In genomic region chr5:66993882-66994281, GRCh38 we compare ENCODE assay signal across 23 cellular contexts.
"Had no signal": no experiment of that assay in that cellular context is flagged by ENCODE, and none has a peak within 500 bp of the region (broad histone marks: within the 10 kb centered on the region; RNA-seq: fewer than 3 reads in every experiment).

No MANE protein-coding gene starts in this region.

- ATAC-seq: activated T-helper 17 cell treated with anti-CD3 and anti-CD28 coated beads, Interleukin-2, amount 50 U/mL, for 72 hours had no signal

- H3K4me3 Mint-ChIP-seq: activated B cell treated with CpG ODN at 0.5 μM for 24 hours; activated CD4-positive, alpha-beta memory T cell treated with anti-CD3 and anti-CD28 coated beads, Interleukin-2, amount 10 ng/mL, durations not matched to agents 7 days and 5 days; activated naive CD4-positive, alpha-beta T cell treated with anti-CD3 and anti-CD28 coated beads, Interleukin-2, amount 10 ng/mL, durations not matched to agents 7 days and 5 days; activated naive CD8-positive, alpha-beta T cell treated with anti-CD3 and anti-CD28 coated beads for 36 hours; activated T-helper 17 cell treated with anti-CD3 and anti-CD28 coated beads, Interleukin-2, amount 50 U/mL, for 72 hours; T-helper 1 cell treated with Interleukin-12 subunit alpha and Interleukin-12 subunit beta and Interleukin-4 antibody, amounts not matched to agents 30 μg/mL and 1 μg/mL, for 36 hours had no signal

- H3K9me3 Mint-ChIP-seq: activated B cell treated with CpG ODN at 0.5 μM for 24 hours; activated CD4-positive, alpha-beta memory T cell treated with anti-CD3 and anti-CD28 coated beads, Interleukin-2, amount 10 ng/mL, durations not matched to agents 7 days and 5 days; activated naive CD4-positive, alpha-beta T cell treated with anti-CD3 and anti-CD28 coated beads, Interleukin-2, amount 10 ng/mL, durations not matched to agents 7 days and 5 days; activated naive CD8-positive, alpha-beta T cell treated with anti-CD3 and anti-CD28 coated beads for 36 hours; activated T-helper 17 cell treated with anti-CD3 and anti-CD28 coated beads, Interleukin-2, amount 50 U/mL, for 72 hours; T-helper 1 cell treated with Interleukin-12 subunit alpha and Interleukin-12 subunit beta and Interleukin-4 antibody, amounts not matched to agents 30 μg/mL and 1 μg/mL, for 36 hours had no signal

- H3K27ac Mint-ChIP-seq: activated B cell treated with CpG ODN at 0.5 μM for 24 hours; activated CD4-positive, alpha-beta memory T cell treated with anti-CD3 and anti-CD28 coated beads, Interleukin-2, amount 10 ng/mL, durations not matched to agents 7 days and 5 days; activated naive CD4-positive, alpha-beta T cell treated with anti-CD3 and anti-CD28 coated beads, Interleukin-2, amount 10 ng/mL, durations not matched to agents 7 days and 5 days; activated naive CD8-positive, alpha-beta T cell treated with anti-CD3 and anti-CD28 coated beads for 36 hours; activated T-helper 17 cell treated with anti-CD3 and anti-CD28 coated beads, Interleukin-2, amount 50 U/mL, for 72 hours; T-helper 1 cell treated with Interleukin-12 subunit alpha and Interleukin-12 subunit beta and Interleukin-4 antibody, amounts not matched to agents 30 μg/mL and 1 μg/mL, for 36 hours had no signal

- DNase-seq: activated B cell treated with CpG ODN at 0.5 μM for 24 hours; activated CD4-positive, alpha-beta memory T cell treated with anti-CD3 and anti-CD28 coated beads, Interleukin-2, amount 10 ng/mL, durations not matched to agents 7 days and 5 days; activated CD4-positive, alpha-beta T cell treated with anti-CD3 and anti-CD28 coated beads for 1 hour; activated CD4-positive, alpha-beta T cell treated with anti-CD3 and anti-CD28 coated beads, Interleukin-2, amount 50 U/mL, for 1 hour; activated gamma-delta T cell treated with Interleukin-2 at 50 U/mL for 16 hours; activated naive CD4-positive, alpha-beta T cell treated with anti-CD3 and anti-CD28 coated beads, Interleukin-2, amount 10 ng/mL, durations not matched to agents 7 days and 5 days; activated naive CD8-positive, alpha-beta T cell treated with anti-CD3 and anti-CD28 coated beads for 36 hours; activated T-cell treated with anti-CD3 and anti-CD28 coated beads for 4 hours; activated T-cell treated with anti-CD3 and anti-CD28 coated beads, Interleukin-2, amount 50 U/mL, for 48 hours; aorta; central memory CD4-positive, alpha-beta T cell; IMR-90; KG1; NCI-H1092; NCI-H1930; NCI-H2107; SHP77 treated with DMSO at 0.1 percent for 48 hours; T-helper 9 cell had no signal

- H3K36me3 Mint-ChIP-seq: activated naive CD4-positive, alpha-beta T cell treated with anti-CD3 and anti-CD28 coated beads, Interleukin-2, amount 10 ng/mL, durations not matched to agents 7 days and 5 days; activated naive CD8-positive, alpha-beta T cell treated with anti-CD3 and anti-CD28 coated beads for 36 hours had no signal

- H3K4me1 Mint-ChIP-seq: activated T-helper 17 cell treated with anti-CD3 and anti-CD28 coated beads, Interleukin-2, amount 50 U/mL, for 72 hours had no signal

- H3K27me3 Mint-ChIP-seq: activated B cell treated with CpG ODN at 0.5 μM for 24 hours; activated CD4-positive, alpha-beta memory T cell treated with anti-CD3 and anti-CD28 coated beads, Interleukin-2, amount 10 ng/mL, durations not matched to agents 7 days and 5 days; activated naive CD4-positive, alpha-beta T cell treated with anti-CD3 and anti-CD28 coated beads, Interleukin-2, amount 10 ng/mL, durations not matched to agents 7 days and 5 days; activated naive CD8-positive, alpha-beta T cell treated with anti-CD3 and anti-CD28 coated beads for 36 hours; activated T-helper 17 cell treated with anti-CD3 and anti-CD28 coated beads, Interleukin-2, amount 50 U/mL, for 72 hours had no signal

- FAIRE-seq: bronchial epithelial cell, RCC 7860, TTC549 had no signal
